Comparison of ENCODE assay signal across 10 cellular contexts in genomic region chr13:46687810-46688209, GRCh38.
DNase-seq lines count a peak whose midpoint lies in the region; ATAC-seq and TF ChIP-seq lines count a peak whose summit lies in the region.
"Had no signal": no experiment of that assay in that cellular context is flagged by ENCODE, and none has a peak within 500 bp of the region (broad histone marks: within the 10 kb centered on the region; RNA-seq: fewer than 3 reads in every experiment).

No MANE protein-coding gene starts in this region.

- CTCF ChIA-PET in activated B cell treated with CpG ODN at 0.5 μM for 24 hours (lab: Charles Lee) = interaction anchor here (1.0 kb wide), 1 partner anchor 136 kb away, joined by 4 read pairs; no protein-coding TSS in a partner anchor

- H3K27ac Mint-ChIP-seq in activated B cell treated with CpG ODN at 0.5 μM for 24 hours = no peak overlapping the region

- H3K4me3 Mint-ChIP-seq in activated B cell treated with CpG ODN at 0.5 μM for 24 hours = no peak overlapping the region

- POLR2A ChIA-PET in activated B cell treated with CpG ODN at 0.5 μM for 24 hours (lab: Charles Lee) = interaction anchor here (0.6 to 1.1 kb wide), 2 partner anchors 135 to 136 kb away, joined by 4 read pairs; partner anchors contain the start of gene LRCH1

- TF ChIP-seq CTCF in GM12865 (IDR thresholded peaks at IDR 0.05; ENCODE audit: insufficient read depth, low read depth, low read length, missing control alignments) (no peak), activated B cell treated with CpG ODN at 0.5 μM for 24 hours (IDR thresholded peaks at IDR 0.05) (no peak)

- H3K9me3 Mint-ChIP-seq in activated B cell treated with CpG ODN at 0.5 μM for 24 hours = no peaks in the 10 kb centered on the region

- ATAC-seq in HG03175 (IDR thresholded peaks at IDR 0.05; ENCODE audit: unreplicated experiment) = peak; percentile 53
- ATAC-seq in activated B cell treated with CpG ODN at 0.5 μM for 24 hours (ENCODE audit: low read depth) = peak; percentile 67
- ATAC-seq in HG02759 (IDR thresholded peaks at IDR 0.05; ENCODE audit: unreplicated experiment) = no peak

- DNase-seq in GM12865 (ENCODE audit: low read depth) = peak; percentile 28
- DNase-seq in activated B cell treated with CpG ODN at 0.5 μM for 24 hours = no peak
- DNase-seq in kidney glomerular epithelial cell (lab: John Stamatoyannopoulos, UW) = peak; percentile 27
- DNase-seq in NCI-H510A treated with DMSO at 0.1 percent for 48 hours (lab: John Stamatoyannopoulos, UW) = no peak
- no peak for DNase-seq in NCI-H1092 (lab: John Stamatoyannopoulos, UW)
- DNase-seq in HuH-7.5 (ENCODE audit: low spot score) = no peak
- DNase-seq: activated CD4-positive, alpha-beta T cell treated with anti-CD3 and anti-CD28 coated beads, Interleukin-2, amount 50 U/mL, for 48 hours had no signal

- intact Hi-C loops in activated B cell treated with CpG ODN at 0.5 μM for 24 hours (cut with micrococcal nuclease) = no loop called here

- H3K27me3 Mint-ChIP-seq in activated B cell treated with CpG ODN at 0.5 μM for 24 hours = no peaks in the 10 kb centered on the region

- no peak overlapping the region for H3K4me3 ChIP-seq in GM12865 (ENCODE audit: low read depth, low read length)
- H3K4me3 ChIP-seq: lung had no signal

- peaks cover 24% of the 10 kb centered on the region for H3K4me1 Mint-ChIP-seq in activated B cell treated with CpG ODN at 0.5 μM for 24 hours

- H3K36me3 Mint-ChIP-seq in activated B cell treated with CpG ODN at 0.5 μM for 24 hours (ENCODE audit: low read depth) = peaks cover 58% of the 10 kb centered on the region

Comparison
In these comparisons a context has a peak if more than half of its experiments do, and no peak if none do; other contexts are left out.
1. DNase-seq: peak in GM12865 (single experiment) and kidney glomerular epithelial cell (single experiment); none in activated B cell treated with CpG ODN at 0.5 μM for 24 hours (single experiment), NCI-H510A treated with DMSO at 0.1 percent for 48 hours (single experiment), NCI-H1092 (single experiment) and HuH-7.5 (single experiment).